27 cellular contexts compared by ENCODE assay signal in genomic region chr11:78547931-78548705, GRCh38.
"Had no signal": no experiment of that assay in that cellular context is flagged by ENCODE, and none has a peak within 500 bp of the region (broad histone marks: within the 10 kb centered on the region; RNA-seq: fewer than 3 reads in every experiment).

No MANE protein-coding gene starts in this region.

- H3K27ac ChIP-seq: coronary artery, hepatocyte, left ventricle myocardium inferior, lower lobe of right lung, pancreas, psoas muscle, spleen, thoracic aorta, transverse colon had no signal

- FAIRE-seq: endothelial cell of umbilical vein, kidney, pancreas had no signal

- H3K4me1 ChIP-seq: lower lobe of right lung, psoas muscle had no signal

- DNase-seq: effector CD4-positive, alpha-beta T cell; endodermal cell; erythroblast; foreskin melanocyte; head of caudate nucleus; kidney; left cardiac atrium; left ventricle myocardium inferior; lower lobe of right lung; midbrain; pancreas; psoas muscle; retina; spleen; stimulated activated CD4-positive, alpha-beta T cell treated with anti-CD3 and anti-CD28 coated beads, Interleukin-15, amount 100 ng/mL, for 24 hours; stimulated activated CD4-positive, alpha-beta T cell treated with anti-CD3 and anti-CD28 coated beads, Interleukin-1b, Interleukin-23, amount 100 ng/mL, for 48 hours; stimulated activated CD4-positive, alpha-beta T cell treated with anti-CD3 and anti-CD28 coated beads, Interleukin-4, amount 100 ng/mL, for 24 hours; stimulated activated naive B cell treated with anti-CD40 and anti-IgM and Interleukin-4, amounts not matched to agents 10 μg/mL and 1 μg/mL and 100 μg/mL, for 72 hours; stimulated activated naive CD8-positive, alpha-beta T cell treated with anti-CD3 and anti-CD28 coated beads, Interleukin-15, amount 100 ng/mL, for 72 hours; transverse colon had no signal

- H3K36me3 ChIP-seq: left ventricle myocardium inferior, neural progenitor cell, pancreas, thoracic aorta, transverse colon had no signal

- H3K27me3 Mint-ChIP-seq: memory B cell; natural killer cell treated with Interleukin-12 subunit alpha and Interleukin-12 subunit beta and Interleukin-15 and Interleukin-18, amount 100 ng/mL, for 72 hours; stimulated activated naive B cell treated with anti-CD40 and anti-IgM and Interleukin-4, amounts not matched to agents 10 μg/mL and 1 μg/mL and 100 μg/mL, for 72 hours; stimulated activated naive CD8-positive, alpha-beta T cell treated with anti-CD3 and anti-CD28 coated beads, Interleukin-15, amount 100 ng/mL, for 72 hours had no signal

- H2AFZ ChIP-seq: hepatocyte, neural progenitor cell had no signal

- H3K9ac ChIP-seq: neural progenitor cell had no signal

- H3K27ac Mint-ChIP-seq: endodermal cell; memory B cell; natural killer cell treated with Interleukin-12 subunit alpha and Interleukin-12 subunit beta and Interleukin-15 and Interleukin-18, amount 100 ng/mL, for 72 hours; neural progenitor cell; stimulated activated naive B cell treated with anti-CD40 and anti-IgM and Interleukin-4, amounts not matched to agents 10 μg/mL and 1 μg/mL and 100 μg/mL, for 72 hours; stimulated activated naive CD8-positive, alpha-beta T cell treated with anti-CD3 and anti-CD28 coated beads, Interleukin-15, amount 100 ng/mL, for 72 hours had no signal

- H3K9me3 Mint-ChIP-seq: natural killer cell treated with Interleukin-12 subunit alpha and Interleukin-12 subunit beta and Interleukin-15 and Interleukin-18, amount 100 ng/mL, for 72 hours; stimulated activated naive B cell treated with anti-CD40 and anti-IgM and Interleukin-4, amounts not matched to agents 10 μg/mL and 1 μg/mL and 100 μg/mL, for 72 hours had no signal

- H3K4me2 ChIP-seq: hepatocyte had no signal

- H3K27me3 ChIP-seq: hepatocyte, neural progenitor cell, pancreas, spleen, transverse colon had no signal

- H3K4me3 Mint-ChIP-seq: endodermal cell; memory B cell; natural killer cell treated with Interleukin-12 subunit alpha and Interleukin-12 subunit beta and Interleukin-15 and Interleukin-18, amount 100 ng/mL, for 72 hours; neural progenitor cell; stimulated activated naive B cell treated with anti-CD40 and anti-IgM and Interleukin-4, amounts not matched to agents 10 μg/mL and 1 μg/mL and 100 μg/mL, for 72 hours; stimulated activated naive CD8-positive, alpha-beta T cell treated with anti-CD3 and anti-CD28 coated beads, Interleukin-15, amount 100 ng/mL, for 72 hours had no signal

- H3K4me3 ChIP-seq: coronary artery, hepatocyte, left ventricle myocardium inferior, lower lobe of right lung, neural progenitor cell, pancreas, psoas muscle, spleen, thoracic aorta, transverse colon had no signal

- H3K9me3 ChIP-seq: left ventricle myocardium inferior, lower lobe of right lung, pancreas, psoas muscle, spleen, thoracic aorta, transverse colon had no signal

- ATAC-seq: lower lobe of right lung; natural killer cell treated with Interleukin-12 subunit alpha and Interleukin-12 subunit beta and Interleukin-15 and Interleukin-18, amount 100 ng/mL, for 72 hours; pancreas; stimulated activated naive B cell treated with anti-CD40 and anti-IgM and Interleukin-4, amounts not matched to agents 10 μg/mL and 1 μg/mL and 100 μg/mL, for 72 hours; stimulated activated naive CD8-positive, alpha-beta T cell treated with anti-CD3 and anti-CD28 coated beads, Interleukin-15, amount 100 ng/mL, for 72 hours had no signal

- H3K4me1 Mint-ChIP-seq: stimulated activated naive CD8-positive, alpha-beta T cell treated with anti-CD3 and anti-CD28 coated beads, Interleukin-15, amount 100 ng/mL, for 72 hours had no signal
